8 cellular contexts compared by ENCODE assay signal in the genomic region with DNA sequence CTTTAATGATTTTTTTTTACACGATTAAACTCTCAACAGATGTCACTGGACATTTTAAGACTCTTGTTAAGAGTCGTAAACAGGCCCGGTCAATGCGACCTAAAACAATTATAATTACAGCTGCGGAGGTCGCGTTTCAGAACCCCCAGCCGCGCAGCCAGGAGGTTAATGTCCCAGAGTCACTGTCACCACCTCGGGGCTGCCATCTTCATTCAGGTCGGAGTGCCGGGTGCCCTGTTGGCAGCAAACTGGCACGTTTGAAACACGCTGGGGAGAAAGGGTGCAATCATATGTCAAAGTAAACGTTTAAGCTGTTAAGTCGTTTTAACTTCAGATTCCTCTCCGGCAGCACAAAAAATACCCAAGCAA. TPM values are rescaled to one million over a fixed set of nuclear protein-coding genes. Genes with fewer than 3 reads are reported as not detected.
DNase-seq lines count a peak whose midpoint lies in the region; ATAC-seq and TF ChIP-seq lines count a peak whose summit lies in the region.

No MANE protein-coding gene starts in this region.

- TF ChIP-seq POLR2A in IMR-90 (IDR thresholded peaks at IDR 0.05; ENCODE audit: low read depth, low read length): no peak
- no peak for TF ChIP-seq POLR2A in body of pancreas (IDR thresholded peaks at IDR 0.05)

- peak overlapping the region; percentile 81 to 97 (median 89) for H3K4me3 Mint-ChIP-seq in naive thymus-derived CD8-positive, alpha-beta T cell

- no peaks in the 10 kb centered on the region for H4K20me1 ChIP-seq in IMR-90 (ENCODE audit: insufficient read depth, low read length)

- H3K4me3 ChIP-seq in AG10803 (ENCODE audit: low read length) (peak overlapping the region; percentile 58), IMR-90 (ENCODE audit: insufficient read depth, low read depth, low read length) (no peak overlapping the region), cardiac fibroblast (replicated peaks in 1 of 2; ENCODE audit: low read depth in 2 of 2, low read length in 2 of 2) (peak overlapping the region; percentile 45 to 49), body of pancreas (peak overlapping the region in 1 of 2 donors; percentile 30)

- no peak for ATAC-seq in IMR-90 (ENCODE audit: low read depth)
- no peak for ATAC-seq in naive thymus-derived CD8-positive, alpha-beta T cell
- ATAC-seq in body of pancreas: no peak
- ATAC-seq in GM19395 (IDR thresholded peaks at IDR 0.05; ENCODE audit: unreplicated experiment): no peak

- no peak overlapping the region for H4K5ac ChIP-seq in IMR-90 (ENCODE audit: low read depth, low read length)

- H3K9me3 Mint-ChIP-seq in naive thymus-derived CD8-positive, alpha-beta T cell: no peaks in the 10 kb centered on the region

- no peak for TF ChIP-seq RAD21 in IMR-90 (IDR thresholded peaks at IDR 0.05; ENCODE audit: low read length)

- no peak overlapping the region for H3K9ac ChIP-seq in IMR-90 (ENCODE audit: low read depth, low read length)

- no peak overlapping the region for H4K8ac ChIP-seq in IMR-90 (ENCODE audit: low read depth in 2 of 2, low read length in 2 of 2)

- H3K4me1 Mint-ChIP-seq in naive thymus-derived CD8-positive, alpha-beta T cell: peaks cover 8 to 19% (median 16%) of the 10 kb centered on the region in 4 donors

- H2AK9ac ChIP-seq in IMR-90 (replicated peaks; ENCODE audit: low read depth, low read length, poor library complexity): no peak overlapping the region

- no peak overlapping the region for H3K4ac ChIP-seq in IMR-90 (ENCODE audit: low read depth, low read length)

- no peak overlapping the region for H4K91ac ChIP-seq in IMR-90 (ENCODE audit: insufficient read depth, low read depth, low read length)

- dilution Hi-C loops in IMR-90 (cut with HindIII; ENCODE audit: low sequenced_read_pairs, unreplicated experiment): no loop called here

- H2AK5ac ChIP-seq in IMR-90 (ENCODE audit: low read depth, low read length): no peak overlapping the region

- H3K18ac ChIP-seq in IMR-90 (ENCODE audit: low read depth, low read length): no peak overlapping the region

- peaks cover 33 to 63% (median 47%) of the 10 kb centered on the region in 5 donors for H3K27me3 Mint-ChIP-seq in naive thymus-derived CD8-positive, alpha-beta T cell

- CTCF ChIA-PET in IMR-90 (lab: Yijun Ruan, JAX): no interaction called here

- no TSS peak for BruUV-seq in IMR-90 (replicated peaks; lab: Mats Ljungman, UMichigan)

- H3K27me3 ChIP-seq in IMR-90 (ENCODE audit: control insufficient read depth, insufficient read depth, low read length): peaks cover 64% of the 10 kb centered on the region
- peaks cover 0 to 11% of the 10 kb centered on the region in 2 donors for H3K27me3 ChIP-seq in body of pancreas

- intact Hi-C loops in IMR-90 (cut with micrococcal nuclease) (no loop called here), body of pancreas (cut with DNase I) (no loop called here)

- H3K27ac ChIP-seq in IMR-90 (ENCODE audit: insufficient read depth, low read length): no peak overlapping the region
- H3K27ac ChIP-seq in body of pancreas: no peak overlapping the region

- no peak overlapping the region for H3K23ac ChIP-seq in IMR-90 (ENCODE audit: low read depth, low read length)

- POLR2A ChIA-PET in IMR-90 (lab: Charles Lee; ENCODE audit: unreplicated experiment): no interaction called here
- POLR2A ChIA-PET in naive thymus-derived CD8-positive, alpha-beta T cell (lab: Charles Lee): no interaction called here

- in situ Hi-C loops in IMR-90 (cut with MboI; ENCODE audit: low sequenced_read_pairs): no loop called here

- 7% methylated on average over 3 of the region's 17 CpGs; no CpG with 5 or more reads in 1 of the 2 experiments for WGBS in IMR-90 (ENCODE audit: extremely low coverage in 2 of 2, insufficient read length in 1 of 2), 2 experiments
- WGBS in body of pancreas, 2 donors: 1 to 2% methylated on average over 17 of the region's 17 CpGs

- H2BK120ac ChIP-seq in IMR-90 (ENCODE audit: low read depth, low read length): no peak overlapping the region

- no peak for TF ChIP-seq CTCF in AG10803 (conservative IDR thresholded peaks at IDR 0.05; ENCODE audit: low read length)
- no peak for TF ChIP-seq CTCF in IMR-90 (conservative IDR thresholded peaks at IDR 0.05; ENCODE audit: low read depth, low read length)
- TF ChIP-seq CTCF in cardiac fibroblast (IDR thresholded peaks at IDR 0.05; ENCODE audit: low read depth, low read length): no peak
- TF ChIP-seq CTCF in body of pancreas (IDR thresholded peaks at IDR 0.05): no peak

- no peak overlapping the region for H3K56ac ChIP-seq in IMR-90 (ENCODE audit: extremely low read depth, insufficient read depth, low read length)

- no peak overlapping the region for H2BK5ac ChIP-seq in IMR-90 (ENCODE audit: low read depth, low read length, poor library complexity, severe bottlenecking)

- no peaks in the 10 kb centered on the region for H3K36me3 ChIP-seq in IMR-90 (ENCODE audit: control insufficient read depth, insufficient read depth, low read length)
- no peaks in the 10 kb centered on the region for H3K36me3 ChIP-seq in body of pancreas (replicated peaks in 1 of 2; ENCODE audit: insufficient read depth in 1 of 2, low read depth in 2 of 2)

- no peak for DNase-seq in AG10803 (ENCODE audit: low read depth)
- DNase-seq in IMR-90: no peak
- no peak for DNase-seq in cardiac fibroblast (ENCODE audit: low read depth in 2 of 2)
- no peak for DNase-seq in naive thymus-derived CD8-positive, alpha-beta T cell
- no peak for DNase-seq in body of pancreas
- DNase-seq in AG08396 (ENCODE audit: low spot score): no peak
- DNase-seq in RPMI8226: no peak

- H3K14ac ChIP-seq in IMR-90 (replicated peaks; ENCODE audit: low read depth, low read length): no peak overlapping the region

- H3K36me3 Mint-ChIP-seq in naive thymus-derived CD8-positive, alpha-beta T cell: peaks cover 0 to 4% (median 4%) of the 10 kb centered on the region in 3 donors

- no peak overlapping the region for H2BK20ac ChIP-seq in IMR-90 (ENCODE audit: low read depth, low read length)

- H3K27ac Mint-ChIP-seq in naive thymus-derived CD8-positive, alpha-beta T cell: peak overlapping the region in 2 of 10 donors; percentile 34 to 40

- H3K4me2 ChIP-seq in IMR-90 (ENCODE audit: low read depth, low read length): peak overlapping the region; percentile 83; the same call in 1 of the 2 replicates

- no peaks in the 10 kb centered on the region for H3K9me1 ChIP-seq in IMR-90 (ENCODE audit: insufficient read depth, low read length)

- H2BK15ac ChIP-seq in IMR-90 (ENCODE audit: low read depth, low read length): no peak overlapping the region

- no peaks in the 10 kb centered on the region for H3K79me1 ChIP-seq in IMR-90 (ENCODE audit: low read depth in 1 of 2, low read length in 2 of 2)

- H3K4me1 ChIP-seq in IMR-90 (ENCODE audit: control insufficient read depth, insufficient read depth, low read length) (no peaks in the 10 kb centered on the region; the same call in 1 of the 2 replicates), body of pancreas (peaks cover 38% of the 10 kb centered on the region)

- H3K9me3 ChIP-seq in IMR-90 (ENCODE audit: control insufficient read depth, insufficient read depth, low read length): no peaks in the 10 kb centered on the region
- no peaks in the 10 kb centered on the region for H3K9me3 ChIP-seq in body of pancreas

- peak overlapping the region; percentile 85 for H2AFZ ChIP-seq in IMR-90 (replicated peaks; ENCODE audit: low read length, poor library complexity)

TF ChIP-seq in IMR-90, 13 proteins besides CTCF, POLR2A, EP300 and RAD21:
- TF ChIP-seq, protein P1, sequence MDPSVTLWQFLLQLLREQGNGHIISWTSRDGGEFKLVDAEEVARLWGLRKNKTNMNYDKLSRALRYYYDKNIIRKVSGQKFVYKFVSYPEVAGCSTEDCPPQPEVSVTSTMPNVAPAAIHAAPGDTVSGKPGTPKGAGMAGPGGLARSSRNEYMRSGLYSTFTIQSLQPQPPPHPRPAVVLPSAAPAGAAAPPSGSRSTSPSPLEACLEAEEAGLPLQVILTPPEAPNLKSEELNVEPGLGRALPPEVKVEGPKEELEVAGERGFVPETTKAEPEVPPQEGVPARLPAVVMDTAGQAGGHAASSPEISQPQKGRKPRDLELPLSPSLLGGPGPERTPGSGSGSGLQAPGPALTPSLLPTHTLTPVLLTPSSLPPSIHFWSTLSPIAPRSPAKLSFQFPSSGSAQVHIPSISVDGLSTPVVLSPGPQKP (IDR thresholded peaks at IDR 0.05; ENCODE audit: borderline replicate concordance, low read depth, low read length): no peak
- no peak for TF ChIP-seq NFE2L2 (IDR thresholded peaks at IDR 0.05; ENCODE audit: low read depth, low read length)
- TF ChIP-seq RFX5 (IDR thresholded peaks at IDR 0.05; ENCODE audit: low read depth, low read length): no peak
- TF ChIP-seq SMC3 (IDR thresholded peaks at IDR 0.05; ENCODE audit: low read depth, low read length): no peak
- TF ChIP-seq, protein P2, sequence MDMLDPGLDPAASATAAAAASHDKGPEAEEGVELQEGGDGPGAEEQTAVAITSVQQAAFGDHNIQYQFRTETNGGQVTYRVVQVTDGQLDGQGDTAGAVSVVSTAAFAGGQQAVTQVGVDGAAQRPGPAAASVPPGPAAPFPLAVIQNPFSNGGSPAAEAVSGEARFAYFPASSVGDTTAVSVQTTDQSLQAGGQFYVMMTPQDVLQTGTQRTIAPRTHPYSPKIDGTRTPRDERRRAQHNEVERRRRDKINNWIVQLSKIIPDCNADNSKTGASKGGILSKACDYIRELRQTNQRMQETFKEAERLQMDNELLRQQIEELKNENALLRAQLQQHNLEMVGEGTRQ (IDR thresholded peaks at IDR 0.05; ENCODE audit: low read depth, low read length): no peak
- no peak for TF ChIP-seq MAZ (IDR thresholded peaks at IDR 0.05; ENCODE audit: borderline replicate concordance, low read depth, low read length)
- no peak for TF ChIP-seq CHD1 (IDR thresholded peaks at IDR 0.05; ENCODE audit: low read depth, low read length)
- no peak for TF ChIP-seq BHLHE40 (IDR thresholded peaks at IDR 0.05; ENCODE audit: low read depth, low read length)
- no peak for TF ChIP-seq MXI1 (IDR thresholded peaks at IDR 0.05; ENCODE audit: borderline replicate concordance, low read depth, low read length)
- no peak for TF ChIP-seq CEBPB (IDR thresholded peaks at IDR 0.05; ENCODE audit: low read depth, low read length)
- no peak for TF ChIP-seq MAFK (IDR thresholded peaks at IDR 0.05; ENCODE audit: low read depth, low read length)
- no peak for TF ChIP-seq RCOR1 (IDR thresholded peaks at IDR 0.05; ENCODE audit: insufficient replicate concordance, low read length)
- no peak for TF ChIP-seq FOS (IDR thresholded peaks at IDR 0.05; ENCODE audit: low read depth, low read length)

RNA-seq across cellular contexts. Expression of a gene that starts 0.7 kb away (rescaled TPM):
- total RNA-seq in IMR-90 (2012; rRNA removed) (not detected in 2 replicates), body of pancreas (under 1 TPM in 1 of 2 donors, not detected in 1; under 0.01 TPM)
- 0.02 and 0.09 TPM in 2 replicates for polyA plus RNA-seq in IMR-90 (2012; rRNA removed)
- 0.01 and 0.02 TPM in 2 replicates for polyA plus RNA-seq in IMR-90 (2012; cell fraction: cytosol; rRNA removed)
- polyA plus RNA-seq in IMR-90 (2012; cell fraction: nucleus; rRNA removed; ENCODE audit: low replicate concordance): 0.09 and 0.13 TPM in 2 replicates
- total RNA-seq in naive thymus-derived CD8-positive, alpha-beta T cell: not detected
- polyA plus RNA-seq in naive thymus-derived CD8-positive, alpha-beta T cell: not detected
